8 cellular contexts compared by ENCODE assay signal in genomic region chr1:201254625-201255469, GRCh38. TPM values are rescaled to one million over a fixed set of nuclear protein-coding genes. Genes with fewer than 3 reads are reported as not detected.
DNase-seq lines count a peak whose midpoint lies in the region; ATAC-seq and TF ChIP-seq lines count a peak whose summit lies in the region.

No MANE protein-coding gene starts in this region.

- no peaks in the 10 kb centered on the region for H3K79me2 ChIP-seq in neural cell (replicated peaks; ENCODE audit: insufficient read depth, low read length)

- POLR2A ChIA-PET in AG04450 (lab: Yijun Ruan, JAX), result no interaction called here

- no peaks in the 10 kb centered on the region for H3K36me3 ChIP-seq in esophagus muscularis mucosa
- no peaks in the 10 kb centered on the region for H3K36me3 ChIP-seq in neural cell (ENCODE audit: insufficient read depth, low read length)
- H3K36me3 ChIP-seq in suprapubic skin, result no peaks in the 10 kb centered on the region

- H3K9me2 ChIP-seq in neural cell (ENCODE audit: insufficient read depth, low read length), result no peaks in the 10 kb centered on the region

- H2AFZ ChIP-seq in neural cell (ENCODE audit: low read depth, low read length), result no peak overlapping the region

- CTCF ChIA-PET in AG04450 (lab: Charles Lee), result interaction anchor here (0.6 to 2.5 kb wide), 22 partner anchors 8 to 193 kb away, joined by 3 to 89 read pairs (median 6); no protein-coding TSS in a partner anchor

- peaks cover 3% of the 10 kb centered on the region; the same call in 1 of the 2 replicates for H3K9me3 ChIP-seq in AG04450 (ENCODE audit: control insufficient read depth, insufficient read depth, low read length)
- H3K9me3 ChIP-seq in esophagus muscularis mucosa, result no peaks in the 10 kb centered on the region
- no peaks in the 10 kb centered on the region for H3K9me3 ChIP-seq in neural cell (ENCODE audit: low read length)
- H3K9me3 ChIP-seq in suprapubic skin, result no peaks in the 10 kb centered on the region

- H3K27me3 ChIP-seq in AG04450 (ENCODE audit: control insufficient read depth, insufficient read depth, low read length) (peaks cover 16% of the 10 kb centered on the region), esophagus muscularis mucosa (peaks cover 0 to 27% (median 1%) of the 10 kb centered on the region in 4 donors), neural cell (ENCODE audit: insufficient read depth, low read depth, low read length) (no peaks in the 10 kb centered on the region), suprapubic skin (no peaks in the 10 kb centered on the region)

- 49% methylated on average over 22 of the region's 24 CpGs for WGBS in esophagus muscularis mucosa
- WGBS in suprapubic skin, result 35% methylated on average over 13 of the region's 24 CpGs

- TF ChIP-seq POLR2A in esophagus muscularis mucosa (IDR thresholded peaks at IDR 0.05; ENCODE audit: low read depth) (no peak), suprapubic skin (IDR thresholded peaks at IDR 0.05) (no peak)

- no peak overlapping the region for H3K4me3 ChIP-seq in AG04450 (ENCODE audit: low read depth, low read length)
- no peak overlapping the region for H3K4me3 ChIP-seq in GM12875 (ENCODE audit: low read depth, low read length)
- H3K4me3 ChIP-seq in esophagus muscularis mucosa, result no peak overlapping the region
- no peak overlapping the region for H3K4me3 ChIP-seq in neural cell (ENCODE audit: low read length)
- no peak overlapping the region for H3K4me3 ChIP-seq in suprapubic skin

- H3K9ac ChIP-seq in neural cell (ENCODE audit: low read length), result no peak overlapping the region

- H3K4me2 ChIP-seq in neural cell (ENCODE audit: low read length), result no peak overlapping the region

- no peaks in the 10 kb centered on the region for H3F3A ChIP-seq in neural cell (ENCODE audit: insufficient read depth, low read length, poor library complexity, severe bottlenecking)

- TF ChIP-seq CTCF in AG04450 (IDR thresholded peaks at IDR 0.05; ENCODE audit: low read depth, low read length), result peak; percentile 95
- TF ChIP-seq CTCF in GM12875 (IDR thresholded peaks at IDR 0.05; ENCODE audit: borderline replicate concordance, insufficient read depth, low read depth, low read length), result peak; percentile 97
- peak; percentile 89 to 99 (median 96) for TF ChIP-seq CTCF in esophagus muscularis mucosa (IDR thresholded peaks at IDR 0.05)
- peak; percentile 93 for TF ChIP-seq CTCF in neural cell (IDR thresholded peaks at IDR 0.05; ENCODE audit: poor library complexity, severe bottlenecking)
- peak; percentile 84 to 95 for TF ChIP-seq CTCF in suprapubic skin (IDR thresholded peaks at IDR 0.05)

- intact Hi-C loops in esophagus muscularis mucosa (cut with DNase I), result loop anchor here (1.0 to 5.0 kb wide), 2 partner anchors 106 to 152 kb away; no protein-coding TSS in a partner anchor

- TF ChIP-seq EP300 in esophagus muscularis mucosa (IDR thresholded peaks at IDR 0.05), result no peak
- TF ChIP-seq EP300 in neural cell (conservative IDR thresholded peaks at IDR 0.05; ENCODE audit: poor library complexity, severe bottlenecking), result no peak
- TF ChIP-seq EP300 in suprapubic skin (IDR thresholded peaks at IDR 0.05), result no peak

- ATAC-seq in HG03378 (IDR thresholded peaks at IDR 0.05; ENCODE audit: unreplicated experiment), result no peak

- TF ChIP-seq RAD21 in neural cell (conservative IDR thresholded peaks at IDR 0.05), result peak; percentile 90

- H3K4me1 ChIP-seq in esophagus muscularis mucosa, result peaks cover 4 to 7% (median 6%) of the 10 kb centered on the region in 4 donors
- peaks cover 24% of the 10 kb centered on the region for H3K4me1 ChIP-seq in suprapubic skin

- no peaks in the 10 kb centered on the region for H4K20me1 ChIP-seq in neural cell (ENCODE audit: insufficient read depth)

- DNase-seq in AG04450 (ENCODE audit: low read depth, low spot score) (no peak), NCI-H345 treated with DMSO at 0.1 percent for 48 hours (lab: John Stamatoyannopoulos, UW; ENCODE audit: unreplicated experiment) (peak; percentile 1), esophagus muscularis mucosa (ENCODE audit: extremely low spot score) (peak; percentile 86), suprapubic skin (ENCODE audit: low spot score in 2 of 2) (peak; percentile 82 to 85)
- DNase-seq in activated CD8-positive, alpha-beta memory T cell treated with anti-CD3 and anti-CD28 coated beads, Interleukin-2, amount 50 U/mL, for 4 hours, result peak; percentile 66

- H3K27ac ChIP-seq in AG04450 (ENCODE audit: low read depth, low read length) (no peak overlapping the region), esophagus muscularis mucosa (replicated peaks in 1 of 4) (no peak overlapping the region), neural cell (ENCODE audit: low read length) (no peak overlapping the region), suprapubic skin (no peak overlapping the region)

TF ChIP-seq in neural cell, 6 proteins besides CTCF, POLR2A, EP300 and RAD21:
- TF ChIP-seq SMC3 (conservative IDR thresholded peaks at IDR 0.05; ENCODE audit: poor library complexity) (peak; percentile 90), MXI1 (conservative IDR thresholded peaks at IDR 0.05; ENCODE audit: poor library complexity, severe bottlenecking) (no peak)

RNA-seq across cellular contexts. Expression of gene PKP1, which starts 28.5 kb away (rescaled TPM):
- 0.04 TPM in 2 replicates for polyA plus RNA-seq in AG04450 (2011; rRNA removed)
- polyA minus RNA-seq in AG04450 (2011; rRNA and poly(A)+ RNA removed), result not detected in 2 replicates
- 1 to 10 TPM in 2 of 4 donors, under 1 TPM in 2; 0.50 to 1.9 (median 1.3) TPM for total RNA-seq in esophagus muscularis mucosa
- not detected in 2 replicates for polyA plus RNA-seq in neural cell
- polyA minus RNA-seq in neural cell, result not detected in 2 replicates
- 1,000 to 10,000 TPM in 3 of 4 donors, 100 to 1,000 TPM in 1; 888 to 1,187 (median 1,096) TPM for total RNA-seq in suprapubic skin

Comparison
In these comparisons a context has a peak if more than half of its experiments do, and no peak if none do; other contexts are left out.
1. RNA of gene PKP1, which starts 28.5 kb away (total RNA-seq): 888 to 1,187 TPM in suprapubic skin; 0.50 to 1.9 TPM in esophagus muscularis mucosa; every median in the first group is over 100 times any median in the second.
2. Peak in every context shown above with its lines, with median percentiles within 50 percentile points of each other: CTCF ChIP-seq.